In genomic region chr17:65173284-65173793, GRCh38 we compare ENCODE assay signal across 10 cellular contexts. TPM values are rescaled to one million over a fixed set of nuclear protein-coding genes. Genes with fewer than 3 reads are reported as not detected.
A peak's percentile ranks its signal among the peaks of the same experiment; 100 is the strongest.
DNase-seq lines count a peak whose midpoint lies in the region; ATAC-seq, FAIRE-seq and TF ChIP-seq lines count a peak whose summit lies in the region.
"Had no signal": no experiment of that assay in that cellular context is flagged by ENCODE, and none has a peak within 500 bp of the region (broad histone marks: within the 10 kb centered on the region; RNA-seq: fewer than 3 reads in every experiment).

No MANE protein-coding gene starts in this region.

- no peaks in the 10 kb centered on the region for H3K27me3 Mint-ChIP-seq in CD8-positive, alpha-beta memory T cell
- no peaks in the 10 kb centered on the region for H3K27me3 Mint-ChIP-seq in activated CD4-positive, alpha-beta memory T cell treated with anti-CD3 and anti-CD28 coated beads for 36 hours

- no TSS peak for BruUV-seq in endothelial cell of umbilical vein (replicated peaks; lab: Mats Ljungman, UMichigan)

- FAIRE-seq in endothelial cell of umbilical vein (lab: Jason Lieb, UNC) = peak; percentile 78

- H3K27ac ChIP-seq in CD8-positive, alpha-beta memory T cell (ENCODE audit: low read depth, low read length) = peak overlapping the region; percentile 13
- H3K27ac ChIP-seq in endothelial cell of umbilical vein (ENCODE audit: insufficient read depth, low read depth, low read length) = no peak overlapping the region
- H3K27ac ChIP-seq: gastrocnemius medialis had no signal

- POLR2A ChIA-PET in CD8-positive, alpha-beta memory T cell (lab: Charles Lee) = interaction anchor here (1.0 to 1.3 kb wide), 3 partner anchors 10 to 667 kb away, joined by 3 to 4 read pairs (median 3); partner anchors contain the start of genes CEP95 and GNA13
- POLR2A ChIA-PET in activated CD4-positive, alpha-beta memory T cell treated with anti-CD3 and anti-CD28 coated beads for 36 hours (lab: Charles Lee) = interaction anchor here (0.6 to 2.7 kb wide), 7 partner anchors 8 to 117 kb away, joined by 3 to 14 read pairs (median 5); partner anchors contain the start of genes GNA13 and RGS9
- POLR2A ChIA-PET in endothelial cell of umbilical vein (lab: Charles Lee) = no interaction called here

- no peak for ATAC-seq in HG02571 (IDR thresholded peaks at IDR 0.05; ENCODE audit: unreplicated experiment)
- ATAC-seq in HG02759 (IDR thresholded peaks at IDR 0.05; ENCODE audit: unreplicated experiment) = no peak
- no peak for ATAC-seq in GM19455 (IDR thresholded peaks at IDR 0.05; ENCODE audit: unreplicated experiment)
- ATAC-seq: gastrocnemius medialis had no signal

- H3K4me3 Mint-ChIP-seq in CD8-positive, alpha-beta memory T cell = peak overlapping the region in 1 of 7 donors; percentile 42
- H3K4me3 Mint-ChIP-seq in activated CD4-positive, alpha-beta memory T cell treated with anti-CD3 and anti-CD28 coated beads for 36 hours = no peak overlapping the region

- peaks cover 0 to 32% (median 10%) of the 10 kb centered on the region in 3 donors for H3K4me1 Mint-ChIP-seq in CD8-positive, alpha-beta memory T cell
- peaks cover 34% of the 10 kb centered on the region for H3K4me1 Mint-ChIP-seq in activated CD4-positive, alpha-beta memory T cell treated with anti-CD3 and anti-CD28 coated beads for 36 hours (ENCODE audit: low read depth)

- peak overlapping the region in 1 of 8 donors; percentile 3 for H3K27ac Mint-ChIP-seq in CD8-positive, alpha-beta memory T cell
- no peak overlapping the region for H3K27ac Mint-ChIP-seq in activated CD4-positive, alpha-beta memory T cell treated with anti-CD3 and anti-CD28 coated beads for 36 hours

- no peak overlapping the region for H3K4me2 ChIP-seq in endothelial cell of umbilical vein (ENCODE audit: insufficient read depth, low read length)

- intact Hi-C loops in activated CD4-positive, alpha-beta memory T cell treated with anti-CD3 and anti-CD28 coated beads for 36 hours (cut with micrococcal nuclease) = loop anchor here (1.0 to 2.0 kb wide), 3 partner anchors 8 to 199 kb away; no protein-coding TSS in a partner anchor
- intact Hi-C loops in endothelial cell of umbilical vein (cut with micrococcal nuclease) = no loop called here

- TF ChIP-seq POLR2A in endothelial cell of umbilical vein (IDR thresholded peaks at IDR 0.05; ENCODE audit: low read depth, low read length) = no peak

- H3K4me3 ChIP-seq in CD8-positive, alpha-beta memory T cell (ENCODE audit: low read length) = no peak overlapping the region
- no peak overlapping the region for H3K4me3 ChIP-seq in endothelial cell of umbilical vein (replicated peaks in 1 of 3; ENCODE audit: insufficient read depth in 1 of 3, low read depth in 1 of 3, low read length in 3 of 3)
- H3K4me3 ChIP-seq: gastrocnemius medialis, HAP-1 had no signal

- H3K9me3 Mint-ChIP-seq in CD8-positive, alpha-beta memory T cell = no peaks in the 10 kb centered on the region
- H3K9me3 Mint-ChIP-seq in activated CD4-positive, alpha-beta memory T cell treated with anti-CD3 and anti-CD28 coated beads for 36 hours = no peaks in the 10 kb centered on the region

- no peak for TF ChIP-seq CTCF in endothelial cell of umbilical vein (IDR thresholded peaks at IDR 0.05; ENCODE audit: extremely low read depth in 1 of 2, insufficient read depth in 1 of 2, low read depth in 1 of 2, low read length in 2 of 2)

- CTCF ChIA-PET in CD8-positive, alpha-beta memory T cell (lab: Charles Lee) = interaction anchor here (1.0 to 2.1 kb wide), 4 partner anchors 19 to 254 kb away, joined by 3 to 11 read pairs (median 4); partner anchors contain the start of genes LRRC37A3 and RGS9
- CTCF ChIA-PET in activated CD4-positive, alpha-beta memory T cell treated with anti-CD3 and anti-CD28 coated beads for 36 hours (lab: Charles Lee) = interaction anchor here (0.9 to 1.7 kb wide), 6 partner anchors 8 to 117 kb away, joined by 3 to 11 read pairs (median 4); partner anchors contain the start of genes GNA13 and RGS9
- CTCF ChIA-PET in endothelial cell of umbilical vein (lab: Charles Lee) = interaction anchor here (1.0 to 4.1 kb wide), 5 partner anchors 12 to 72 kb away, joined by 3 to 25 read pairs (median 7); partner anchors contain the start of gene RGS9

- H3K36me3 ChIP-seq in CD8-positive, alpha-beta memory T cell (ENCODE audit: insufficient read depth, low read length) = no peaks in the 10 kb centered on the region
- H3K36me3 ChIP-seq in endothelial cell of umbilical vein (ENCODE audit: control insufficient read depth in 2 of 2, extremely low read depth in 1 of 2, insufficient read depth in 2 of 2, low read length in 2 of 2) = no peaks in the 10 kb centered on the region
- H3K36me3 ChIP-seq: gastrocnemius medialis, HAP-1 had no signal

- no peaks in the 10 kb centered on the region for H3K9me3 ChIP-seq in CD8-positive, alpha-beta memory T cell (ENCODE audit: low read length)
- no peaks in the 10 kb centered on the region for H3K9me3 ChIP-seq in endothelial cell of umbilical vein (replicated peaks; ENCODE audit: control insufficient read depth, insufficient read depth, low read length)
- H3K9me3 ChIP-seq: gastrocnemius medialis, HAP-1 had no signal

- H3K9ac ChIP-seq in endothelial cell of umbilical vein (replicated peaks; ENCODE audit: extremely low read depth, insufficient read depth, low read length) = no peak overlapping the region

- no peaks in the 10 kb centered on the region for H3K9me1 ChIP-seq in endothelial cell of umbilical vein (replicated peaks; ENCODE audit: control insufficient read depth, extremely low read depth, insufficient read depth, low read length)

- H3K27me3 ChIP-seq in CD8-positive, alpha-beta memory T cell (ENCODE audit: insufficient read depth, low read length, poor library complexity, severe bottlenecking) = no peaks in the 10 kb centered on the region
- peaks cover 0 to 2% of the 10 kb centered on the region in 2 experiments for H3K27me3 ChIP-seq in endothelial cell of umbilical vein (ENCODE audit: control insufficient read depth in 2 of 2, insufficient read depth in 2 of 2, low read length in 2 of 2)
- H3K27me3 ChIP-seq: gastrocnemius medialis had no signal

- H3K36me3 Mint-ChIP-seq in CD8-positive, alpha-beta memory T cell = peaks cover 0 to 1% (median 0%) of the 10 kb centered on the region in 3 donors
- no peaks in the 10 kb centered on the region for H3K36me3 Mint-ChIP-seq in activated CD4-positive, alpha-beta memory T cell treated with anti-CD3 and anti-CD28 coated beads for 36 hours

- no peak overlapping the region for H2AFZ ChIP-seq in endothelial cell of umbilical vein (ENCODE audit: low read depth, low read length)

- peak; percentile 48 to 87 (median 66) for DNase-seq in CD8-positive, alpha-beta memory T cell
- peak; percentile 75 to 81 for DNase-seq in Kasumi-1 (lab: John Stamatoyannopoulos, UW)
- DNase-seq in activated CD4-positive, alpha-beta memory T cell treated with anti-CD3 and anti-CD28 coated beads for 36 hours = peak; percentile 91
- peak; percentile 54 for DNase-seq in endothelial cell of umbilical vein (ENCODE audit: low read depth, low spot score)
- DNase-seq in stimulated activated CD4-positive, alpha-beta T cell treated with anti-CD3 and anti-CD28 coated beads, Interleukin-15, amount 100 ng/mL, for 24 hours = peak; percentile 72

- no peaks in the 10 kb centered on the region for H4K20me1 ChIP-seq in endothelial cell of umbilical vein (replicated peaks; ENCODE audit: control insufficient read depth, extremely low read depth, insufficient read depth, low read length)

- no peaks in the 10 kb centered on the region for H3K79me2 ChIP-seq in endothelial cell of umbilical vein (ENCODE audit: control insufficient read depth, insufficient read depth, low read length)

- peaks cover 45% of the 10 kb centered on the region for H3K4me1 ChIP-seq in CD8-positive, alpha-beta memory T cell (ENCODE audit: insufficient read depth, low read length)
- H3K4me1 ChIP-seq in endothelial cell of umbilical vein (ENCODE audit: control insufficient read depth, extremely low read depth, insufficient read depth, low read length) = peaks cover 31% of the 10 kb centered on the region
- H3K4me1 ChIP-seq: gastrocnemius medialis, HAP-1 had no signal

- dilution Hi-C loops in endothelial cell of umbilical vein (cut with MboI; ENCODE audit: extremely low pct_ligation_motif_present, low sequenced_read_pairs) = no loop called here

TF ChIP-seq in endothelial cell of umbilical vein, 7 proteins besides CTCF, POLR2A, EP300 and RAD21:
- TF ChIP-seq EZH2 (IDR thresholded peaks at IDR 0.05; ENCODE audit: borderline replicate concordance, low read depth, low read length, severe bottlenecking) = no peak
- no peak for TF ChIP-seq MYC (IDR thresholded peaks at IDR 0.05; ENCODE audit: low read depth, low read length)
- TF ChIP-seq GATA2 (IDR thresholded peaks at IDR 0.05; ENCODE audit: insufficient read depth, insufficient read length, low read depth, low read length) = peak; percentile 32
- no peak for TF ChIP-seq JUN (IDR thresholded peaks at IDR 0.05; ENCODE audit: borderline replicate concordance, insufficient read depth, insufficient read length, low read depth)
- TF ChIP-seq FOS (IDR thresholded peaks at IDR 0.05; ENCODE audit: borderline replicate concordance, insufficient read depth, low read length) = no peak
- no peak for TF ChIP-seq MAX (IDR thresholded peaks at IDR 0.05; ENCODE audit: insufficient read depth, insufficient read length)
- TF ChIP-seq POLR2AphosphoS5 (IDR thresholded peaks at IDR 0.05; ENCODE audit: insufficient read depth, low read depth, low read length) = peak; percentile 40

RNA-seq across cellular contexts. Expression of gene RGS9, which starts 36.2 kb away (rescaled TPM):
- 1 to 10 TPM; 1.4 to 2.6 TPM for total RNA-seq in CD8-positive, alpha-beta memory T cell
- 8.9 TPM for polyA plus RNA-seq in CD8-positive, alpha-beta memory T cell
- total RNA-seq in activated CD4-positive, alpha-beta memory T cell treated with anti-CD3 and anti-CD28 coated beads for 36 hours = 1 to 10 TPM; 6.4 to 8.7 TPM
- 1.4 and 1.7 TPM in 2 replicates for total RNA-seq in endothelial cell of umbilical vein
- polyA plus RNA-seq in endothelial cell of umbilical vein = 0.61 and 0.75 TPM in 2 replicates
- 0.79 and 1.0 TPM in 2 replicates for polyA plus RNA-seq in endothelial cell of umbilical vein (2011; cell fraction: cytosol; rRNA removed)
- polyA plus RNA-seq in endothelial cell of umbilical vein (2011; cell fraction: nucleus; rRNA removed) = 0.91 and 1.2 TPM in 2 replicates
- polyA plus RNA-seq in endothelial cell of umbilical vein (2012) = 0.50 and 0.83 TPM in 2 replicates
- polyA minus RNA-seq in endothelial cell of umbilical vein = 0.68 and 0.85 TPM in 2 replicates
- not detected for polyA minus RNA-seq in endothelial cell of umbilical vein (2011; cell fraction: cytosol; rRNA and poly(A)+ RNA removed)
- 0.38 TPM in 1 of 2 replicates, not detected in the other for polyA minus RNA-seq in endothelial cell of umbilical vein (2011; cell fraction: nucleus; rRNA and poly(A)+ RNA removed)
